10 cellular contexts compared by ENCODE assay signal in genomic region chr6:33692078-33692759, GRCh38. TPM values are rescaled to one million over a fixed set of nuclear protein-coding genes. Genes with fewer than 3 reads are reported as not detected.
A peak's percentile ranks its signal among the peaks of the same experiment; 100 is the strongest.
DNase-seq lines count a peak whose midpoint lies in the region; ATAC-seq and TF ChIP-seq lines count a peak whose summit lies in the region.
"Had no signal": no experiment of that assay in that cellular context is flagged by ENCODE, and none has a peak within 500 bp of the region (broad histone marks: within the 10 kb centered on the region; RNA-seq: fewer than 3 reads in every experiment).

No MANE protein-coding gene starts in this region.

- peak overlapping the region; percentile 77 for H3K27ac ChIP-seq in CD4-positive, alpha-beta T cell (ENCODE audit: low read depth, low read length)
- H3K27ac ChIP-seq in OCI-LY1 (ENCODE audit: low read depth, low read length, poor library complexity, severe bottlenecking) (peak overlapping the region; percentile 52), body of pancreas (no peak overlapping the region)
- H3K27ac ChIP-seq in effector memory CD4-positive, alpha-beta T cell (ENCODE audit: insufficient read depth, low read length, poor library complexity, severe bottlenecking), result peak overlapping the region; percentile 65

- POLR2A ChIA-PET in CD4-positive, alpha-beta T cell (lab: Charles Lee), result interaction anchor here (1.4 to 2.9 kb wide), 2 partner anchors 23 to 71 kb away, joined by 6 to 20 read pairs; partner anchors contain the start of gene ITPR3

- ATAC-seq in CD4-positive, alpha-beta T cell (ENCODE audit: poor library complexity), result no peak
- no peak for ATAC-seq in naive B cell (ENCODE audit: low read depth in 2 of 2)
- no peak for ATAC-seq in HG02610 (IDR thresholded peaks at IDR 0.05; ENCODE audit: unreplicated experiment)
- ATAC-seq in body of pancreas, result no peak

- no peaks in the 10 kb centered on the region for H3K9me2 ChIP-seq in OCI-LY1 (ENCODE audit: low read depth, low read length)

- no peak overlapping the region for H2AFZ ChIP-seq in OCI-LY1 (ENCODE audit: low read length)

- H3F3A ChIP-seq in OCI-LY1 (ENCODE audit: insufficient read depth, low read length), result no peaks in the 10 kb centered on the region

- peak overlapping the region; percentile 97 for H3K27ac Mint-ChIP-seq in CD4-positive, alpha-beta T cell
- H3K27ac Mint-ChIP-seq in naive B cell, result peak overlapping the region; percentile 94 to 99 (median 98)

- no peaks in the 10 kb centered on the region for H3K27me3 ChIP-seq in CD4-positive, alpha-beta T cell (ENCODE audit: control insufficient read depth, insufficient read depth, low read length)
- no peaks in the 10 kb centered on the region for H3K27me3 ChIP-seq in OCI-LY1 (ENCODE audit: insufficient read depth, low read length)
- H3K27me3 ChIP-seq in effector memory CD4-positive, alpha-beta T cell (replicated peaks; ENCODE audit: control insufficient read depth, insufficient read depth, low read length, poor library complexity, severe bottlenecking), result no peaks in the 10 kb centered on the region
- H3K27me3 ChIP-seq in body of pancreas, result no peaks in the 10 kb centered on the region

- H3K9ac ChIP-seq in OCI-LY1 (ENCODE audit: low read length), result no peak overlapping the region

- intact Hi-C loops in CD4-positive, alpha-beta T cell (cut with DNase I, micrococcal nuclease), result loop anchor here in 1 of 2 experiments (5.0 to 10.0 kb wide), 2 partner anchors 70 to 237 kb away; partner anchors contain the start of genes ITPR3 and ZBTB9
- intact Hi-C loops in body of pancreas (cut with DNase I), result loop anchor here (10.0 kb wide), 1 partner anchor 57 kb away; no protein-coding TSS in a partner anchor

- no peak for TF ChIP-seq CTCF in CD4-positive, alpha-beta T cell (IDR thresholded peaks at IDR 0.05)
- TF ChIP-seq CTCF in OCI-LY1 (IDR thresholded peaks at IDR 0.05; ENCODE audit: low read length), result no peak
- TF ChIP-seq CTCF in body of pancreas (IDR thresholded peaks at IDR 0.05), result no peak

- H3K36me3 ChIP-seq in OCI-LY1 (ENCODE audit: insufficient read depth, low read length), result peaks cover 97% of the 10 kb centered on the region
- H3K36me3 ChIP-seq in effector memory CD4-positive, alpha-beta T cell (ENCODE audit: control insufficient read depth, insufficient read depth, low read length), result peaks cover 39% of the 10 kb centered on the region
- no peaks in the 10 kb centered on the region for H3K36me3 ChIP-seq in body of pancreas (replicated peaks in 1 of 2; ENCODE audit: insufficient read depth in 1 of 2, low read depth in 2 of 2)

- peaks cover 69% of the 10 kb centered on the region for H3K36me3 Mint-ChIP-seq in CD4-positive, alpha-beta T cell (ENCODE audit: low read depth)
- peaks cover 9 to 23% of the 10 kb centered on the region in 2 donors for H3K36me3 Mint-ChIP-seq in naive B cell

- H3K9me3 Mint-ChIP-seq in CD4-positive, alpha-beta T cell, result no peaks in the 10 kb centered on the region
- H3K9me3 Mint-ChIP-seq in naive B cell, result no peaks in the 10 kb centered on the region

- H3K4me1 ChIP-seq in OCI-LY1 (ENCODE audit: insufficient read depth, low read length, severe bottlenecking) (peaks cover 30% of the 10 kb centered on the region), body of pancreas (peaks cover 5% of the 10 kb centered on the region)
- peaks cover 58% of the 10 kb centered on the region for H3K4me1 ChIP-seq in effector memory CD4-positive, alpha-beta T cell (ENCODE audit: control insufficient read depth, insufficient read depth, low read length, poor library complexity, severe bottlenecking)

- H3K4me3 Mint-ChIP-seq in CD4-positive, alpha-beta T cell, result peak overlapping the region; percentile 5
- H3K4me3 Mint-ChIP-seq in naive B cell, result peak overlapping the region in 7 of 8 donors; percentile 44 to 84 (median 73)

- H3K4me3 ChIP-seq in OCI-LY1 (ENCODE audit: low read depth, low read length, poor library complexity, severe bottlenecking) (no peak overlapping the region), body of pancreas (no peak overlapping the region)
- H3K4me3 ChIP-seq in effector memory CD4-positive, alpha-beta T cell (ENCODE audit: insufficient read depth, low read depth, low read length, poor library complexity, severe bottlenecking), result no peak overlapping the region

- H4K20me1 ChIP-seq in OCI-LY1 (ENCODE audit: insufficient read depth, low read length), result no peaks in the 10 kb centered on the region

- peaks cover 62% of the 10 kb centered on the region for H3K4me1 Mint-ChIP-seq in CD4-positive, alpha-beta T cell (ENCODE audit: low read depth)
- H3K4me1 Mint-ChIP-seq in naive B cell, result peaks cover 46 to 57% (median 52%) of the 10 kb centered on the region in 3 donors

- TF ChIP-seq POLR2A in body of pancreas (IDR thresholded peaks at IDR 0.05), result no peak

- CTCF ChIA-PET in CD4-positive, alpha-beta T cell (lab: Charles Lee), result no interaction called here

- H3K79me2 ChIP-seq in OCI-LY1 (ENCODE audit: insufficient read depth, low read length), result no peaks in the 10 kb centered on the region

- 77 to 88% methylated on average over 9 to 12 of the region's 12 CpGs for WGBS in body of pancreas, 2 donors

- H3K4me2 ChIP-seq in OCI-LY1 (ENCODE audit: low read length), result no peak overlapping the region

- DNase-seq in CD4-positive, alpha-beta T cell, result no peak
- DNase-seq in effector memory CD4-positive, alpha-beta T cell, result no peak
- DNase-seq in naive B cell (no peak), NCI-H1092 treated with DMSO at 0.1 percent for 48 hours (lab: John Stamatoyannopoulos, UW) (no peak), hippocampal formation (lab: John Stamatoyannopoulos, UW) (no peak), body of pancreas (no peak)
- DNase-seq: NCI-H1436 treated with DMSO at 0.1 percent for 48 hours had no signal

- H3K9me3 ChIP-seq in CD4-positive, alpha-beta T cell (ENCODE audit: control insufficient read depth, low read length), result no peaks in the 10 kb centered on the region
- H3K9me3 ChIP-seq in OCI-LY1 (ENCODE audit: low read length) (no peaks in the 10 kb centered on the region), body of pancreas (no peaks in the 10 kb centered on the region)
- H3K9me3 ChIP-seq in effector memory CD4-positive, alpha-beta T cell (ENCODE audit: control insufficient read depth, low read length), result no peaks in the 10 kb centered on the region

- no peaks in the 10 kb centered on the region for H3K27me3 Mint-ChIP-seq in CD4-positive, alpha-beta T cell
- H3K27me3 Mint-ChIP-seq in naive B cell, result no peaks in the 10 kb centered on the region

RNA-seq across cellular contexts. Expression of gene UQCC2, which starts 19.3 kb away (rescaled TPM):
- total RNA-seq in CD4-positive, alpha-beta T cell, result 1 to 10 TPM; 8.7 to 9.3 TPM
- polyA plus RNA-seq in naive B cell (ENCODE audit: low read depth in 6 of 6), result 10 to 100 TPM; 29.4 to 53.0 (median 44.4) TPM
- 10 to 100 TPM in 1 of 2 donors, 1 to 10 TPM in 1; 4.0 to 17.6 TPM for total RNA-seq in body of pancreas

RNA-seq across cellular contexts. Expression of gene IP6K3, which starts 54.5 kb away (rescaled TPM):
- not detected for total RNA-seq in CD4-positive, alpha-beta T cell
- not detected for polyA plus RNA-seq in naive B cell (ENCODE audit: low read depth in 6 of 6)
- total RNA-seq in body of pancreas, result not detected
- total RNA-seq: temporal lobe had no signal

Comparison
In these comparisons a context has a peak if more than half of its experiments do, and no peak if none do; other contexts are left out.
1. H3K27ac ChIP-seq: peak in CD4-positive, alpha-beta T cell (single experiment), OCI-LY1 (single experiment) and effector memory CD4-positive, alpha-beta T cell (single experiment); none in body of pancreas (0 of 4).